Comparison of ENCODE assay signal across 23 cellular contexts in genomic region chr19:33446156-33446917, GRCh38.
A peak's percentile ranks its signal among the peaks of the same experiment; 100 is the strongest.
DNase-seq lines count a peak whose midpoint lies in the region; ATAC-seq and TF ChIP-seq lines count a peak whose summit lies in the region.
"Had no signal": no experiment of that assay in that cellular context is flagged by ENCODE, and none has a peak within 500 bp of the region (broad histone marks: within the 10 kb centered on the region; RNA-seq: fewer than 3 reads in every experiment).

No MANE protein-coding gene starts in this region.

- H4K5ac ChIP-seq in IMR-90 (ENCODE audit: low read depth, low read length), result no peak overlapping the region

- H3K9ac ChIP-seq in BLaER1, result no peak overlapping the region
- no peak overlapping the region for H3K9ac ChIP-seq in IMR-90 (ENCODE audit: low read depth, low read length)
- H3K9ac ChIP-seq in neural progenitor cell, result no peak overlapping the region

- H3K36me3 ChIP-seq in BLaER1, result no peaks in the 10 kb centered on the region
- H3K36me3 ChIP-seq in IMR-90 (ENCODE audit: control insufficient read depth, insufficient read depth, low read length), result no peaks in the 10 kb centered on the region
- no peaks in the 10 kb centered on the region for H3K36me3 ChIP-seq in neural progenitor cell
- H3K36me3 ChIP-seq: adrenal gland had no signal

- H3K79me1 ChIP-seq in IMR-90 (ENCODE audit: low read depth in 1 of 2, low read length in 2 of 2), result no peaks in the 10 kb centered on the region

- no peak overlapping the region for H2AK9ac ChIP-seq in IMR-90 (replicated peaks; ENCODE audit: low read depth, low read length, poor library complexity)

- H4K8ac ChIP-seq in IMR-90 (ENCODE audit: low read depth in 2 of 2, low read length in 2 of 2), result no peak overlapping the region

- no peak overlapping the region for H3K4me3 ChIP-seq in BLaER1
- H3K4me3 ChIP-seq in IMR-90 (ENCODE audit: insufficient read depth, low read depth, low read length), result no peak overlapping the region
- no peak overlapping the region for H3K4me3 ChIP-seq in neural progenitor cell
- H3K4me3 ChIP-seq: adrenal gland, coronary artery, esophagus muscularis mucosa had no signal

- WGBS in IMR-90 (ENCODE audit: extremely low coverage in 2 of 2, insufficient read length in 1 of 2), 2 experiments, result 85% methylated on average over 7 of the region's 21 CpGs; no CpG with 5 or more reads in 1 of the 2 experiments

- H3K18ac ChIP-seq in IMR-90 (ENCODE audit: low read depth, low read length), result no peak overlapping the region

- H2BK120ac ChIP-seq in IMR-90 (ENCODE audit: low read depth, low read length), result no peak overlapping the region

- H2AFZ ChIP-seq in IMR-90 (replicated peaks; ENCODE audit: low read length, poor library complexity), result no peak overlapping the region
- H2AFZ ChIP-seq in neural progenitor cell (replicated peaks), result no peak overlapping the region

- peak overlapping the region; percentile 56; the same call in 1 of the 2 replicates for H3K4me2 ChIP-seq in BLaER1
- H3K4me2 ChIP-seq in IMR-90 (ENCODE audit: low read depth, low read length), result no peak overlapping the region
- no peak overlapping the region for H3K4me2 ChIP-seq in neural progenitor cell

- no peak overlapping the region for H2AK5ac ChIP-seq in IMR-90 (ENCODE audit: low read depth, low read length)

- no peak for ATAC-seq in IMR-90 (ENCODE audit: low read depth)
- ATAC-seq in activated CD8-positive, alpha-beta T cell treated with anti-CD3 and anti-CD28 coated beads, Interleukin-2, amount 10 ng/mL, durations not matched to agents 7 days and 5 days, result no peak
- ATAC-seq: naive thymus-derived CD8-positive, alpha-beta T cell had no signal

- H3K9me3 Mint-ChIP-seq in endothelial cell (ENCODE audit: unreplicated experiment) (no peaks in the 10 kb centered on the region), neural progenitor cell (no peaks in the 10 kb centered on the region)
- H3K9me3 Mint-ChIP-seq in activated CD8-positive, alpha-beta T cell treated with anti-CD3 and anti-CD28 coated beads, Interleukin-2, amount 10 ng/mL, durations not matched to agents 7 days and 5 days (ENCODE audit: insufficient read depth), result no peaks in the 10 kb centered on the region
- H3K9me3 Mint-ChIP-seq: activated CD4-positive, alpha-beta memory T cell treated with anti-CD3 and anti-CD28 coated beads for 36 hours; H9; IgD-negative memory B cell; naive thymus-derived CD8-positive, alpha-beta T cell had no signal

- no peaks in the 10 kb centered on the region for H3K4me1 Mint-ChIP-seq in endothelial cell (ENCODE audit: unreplicated experiment)
- H3K4me1 Mint-ChIP-seq in neural progenitor cell, result no peaks in the 10 kb centered on the region
- peaks cover 8% of the 10 kb centered on the region for H3K4me1 Mint-ChIP-seq in activated CD8-positive, alpha-beta T cell treated with anti-CD3 and anti-CD28 coated beads, Interleukin-2, amount 10 ng/mL, durations not matched to agents 7 days and 5 days (ENCODE audit: low read depth)
- H3K4me1 Mint-ChIP-seq: H9, IgD-negative memory B cell had no signal

- H3K79me2 ChIP-seq in neural progenitor cell (ENCODE audit: low read depth), result no peaks in the 10 kb centered on the region

- H3K9me3 ChIP-seq in BLaER1 (no peaks in the 10 kb centered on the region), IMR-90 (ENCODE audit: control insufficient read depth, insufficient read depth, low read length) (no peaks in the 10 kb centered on the region), neural progenitor cell (ENCODE audit: low read depth) (no peaks in the 10 kb centered on the region)
- H3K9me3 ChIP-seq: adrenal gland, esophagus muscularis mucosa had no signal

- no peak for TF ChIP-seq CTCF in IMR-90 (conservative IDR thresholded peaks at IDR 0.05; ENCODE audit: low read depth, low read length)
- no peak for TF ChIP-seq CTCF in endothelial cell (IDR thresholded peaks at IDR 0.05; ENCODE audit: unreplicated experiment)
- TF ChIP-seq CTCF in neural progenitor cell (IDR thresholded peaks at IDR 0.05), result no peak
- no peak for TF ChIP-seq CTCF in GM10266 (IDR thresholded peaks at IDR 0.05; ENCODE audit: control insufficient read depth, insufficient read depth, low read depth, missing control alignments)

- H3K56ac ChIP-seq in IMR-90 (ENCODE audit: extremely low read depth, insufficient read depth, low read length), result no peak overlapping the region

- H3F3A ChIP-seq in neural progenitor cell (ENCODE audit: low read depth), result no peaks in the 10 kb centered on the region

- DNase-seq in IMR-90 (peak; percentile 57), endothelial cell (ENCODE audit: low spot score) (no peak), neural progenitor cell (ENCODE audit: low spot score) (no peak), activated gamma-delta T cell (lab: John Stamatoyannopoulos, UW) (no peak), GM10266 (ENCODE audit: extremely low spot score) (no peak)
- DNase-seq in activated CD8-positive, alpha-beta T cell treated with anti-CD3 and anti-CD28 coated beads, Interleukin-2, amount 10 ng/mL, durations not matched to agents 7 days and 5 days, result no peak
- DNase-seq: activated CD4-positive, alpha-beta memory T cell treated with anti-CD3 and anti-CD28 coated beads for 36 hours; activated CD4-positive, CD25-positive, alpha-beta regulatory T cell treated with anti-CD3 and anti-CD28 coated beads, Interleukin-2, amount 50 U/mL, for 72 hours; activated T-cell treated with anti-CD3 and anti-CD28 coated beads for 4 hours; DMS53; foreskin melanocyte; H9; NCI-H1105; NCI-H187 treated with DMSO at 0.1 percent for 48 hours; NCI-H2227 treated with DMSO at 0.1 percent for 48 hours; NCI-H69; T-helper 1 cell had no signal

- H3K9me1 ChIP-seq in IMR-90 (ENCODE audit: insufficient read depth, low read length), result peaks cover 13% of the 10 kb centered on the region; the same call in 1 of the 2 replicates

- H3K27me3 ChIP-seq in BLaER1 (no peaks in the 10 kb centered on the region), IMR-90 (ENCODE audit: control insufficient read depth, insufficient read depth, low read length) (no peaks in the 10 kb centered on the region), neural progenitor cell (no peaks in the 10 kb centered on the region)
- H3K27me3 ChIP-seq: adrenal gland, esophagus muscularis mucosa had no signal

- no peak overlapping the region for H3K14ac ChIP-seq in IMR-90 (replicated peaks; ENCODE audit: low read depth, low read length)

- no peaks in the 10 kb centered on the region for H4K20me1 ChIP-seq in BLaER1
- H4K20me1 ChIP-seq in IMR-90 (ENCODE audit: insufficient read depth, low read length), result no peaks in the 10 kb centered on the region
- H4K20me1 ChIP-seq in neural progenitor cell (ENCODE audit: low read depth), result no peaks in the 10 kb centered on the region

- in situ Hi-C loops in IMR-90 (cut with MboI; ENCODE audit: low sequenced_read_pairs), result no loop called here

- no peak overlapping the region for H2BK20ac ChIP-seq in IMR-90 (ENCODE audit: low read depth, low read length)

- H3K27ac ChIP-seq in BLaER1 (no peak overlapping the region), IMR-90 (ENCODE audit: insufficient read depth, low read length) (no peak overlapping the region), neural progenitor cell (no peak overlapping the region)
- H3K27ac ChIP-seq: adrenal gland, coronary artery, esophagus muscularis mucosa had no signal

- no peak for TF ChIP-seq POLR2A in IMR-90 (IDR thresholded peaks at IDR 0.05; ENCODE audit: low read depth, low read length)

- peaks cover 8% of the 10 kb centered on the region for H3K36me3 Mint-ChIP-seq in endothelial cell (ENCODE audit: low read depth, unreplicated experiment)
- H3K36me3 Mint-ChIP-seq in neural progenitor cell, result no peaks in the 10 kb centered on the region
- no peaks in the 10 kb centered on the region for H3K36me3 Mint-ChIP-seq in activated CD8-positive, alpha-beta T cell treated with anti-CD3 and anti-CD28 coated beads, Interleukin-2, amount 10 ng/mL, durations not matched to agents 7 days and 5 days (ENCODE audit: low read depth)
- H3K36me3 Mint-ChIP-seq: activated CD4-positive, alpha-beta memory T cell treated with anti-CD3 and anti-CD28 coated beads for 36 hours had no signal

- CTCF ChIA-PET in IMR-90 (lab: Yijun Ruan, JAX), result no interaction called here
- CTCF ChIA-PET in activated CD8-positive, alpha-beta T cell treated with anti-CD3 and anti-CD28 coated beads, Interleukin-2, amount 10 ng/mL, durations not matched to agents 7 days and 5 days (lab: Charles Lee), result no interaction called here

- no peak overlapping the region for H2BK15ac ChIP-seq in IMR-90 (ENCODE audit: low read depth, low read length)

- H4K91ac ChIP-seq in IMR-90 (ENCODE audit: insufficient read depth, low read depth, low read length), result no peak overlapping the region

- H3K27ac Mint-ChIP-seq in endothelial cell (ENCODE audit: unreplicated experiment) (peak overlapping the region; percentile 36), neural progenitor cell (peak overlapping the region; percentile 81)
- no peak overlapping the region for H3K27ac Mint-ChIP-seq in activated CD8-positive, alpha-beta T cell treated with anti-CD3 and anti-CD28 coated beads, Interleukin-2, amount 10 ng/mL, durations not matched to agents 7 days and 5 days
- H3K27ac Mint-ChIP-seq: activated CD4-positive, alpha-beta memory T cell treated with anti-CD3 and anti-CD28 coated beads for 36 hours; IgD-negative memory B cell; naive thymus-derived CD8-positive, alpha-beta T cell had no signal

- dilution Hi-C loops in IMR-90 (cut with HindIII; ENCODE audit: low sequenced_read_pairs, unreplicated experiment), result no loop called here

- H3K23ac ChIP-seq in IMR-90 (ENCODE audit: low read depth, low read length), result no peak overlapping the region

- no peak overlapping the region for H3K4ac ChIP-seq in IMR-90 (ENCODE audit: low read depth, low read length)

- BruUV-seq in IMR-90 (replicated peaks; lab: Mats Ljungman, UMichigan), result no TSS peak

- intact Hi-C loops in IMR-90 (cut with micrococcal nuclease), result no loop called here

- no peak overlapping the region for H2BK5ac ChIP-seq in IMR-90 (ENCODE audit: low read depth, low read length, poor library complexity, severe bottlenecking)

- H3K27me3 Mint-ChIP-seq in endothelial cell (ENCODE audit: unreplicated experiment), result no peaks in the 10 kb centered on the region
- peaks cover 4% of the 10 kb centered on the region for H3K27me3 Mint-ChIP-seq in neural progenitor cell (ENCODE audit: insufficient read depth, low read depth)
- no peaks in the 10 kb centered on the region for H3K27me3 Mint-ChIP-seq in activated CD8-positive, alpha-beta T cell treated with anti-CD3 and anti-CD28 coated beads, Interleukin-2, amount 10 ng/mL, durations not matched to agents 7 days and 5 days (ENCODE audit: low read depth)
- H3K27me3 Mint-ChIP-seq: activated CD4-positive, alpha-beta memory T cell treated with anti-CD3 and anti-CD28 coated beads for 36 hours; IgD-negative memory B cell; naive thymus-derived CD8-positive, alpha-beta T cell had no signal

- POLR2A ChIA-PET in IMR-90 (lab: Charles Lee; ENCODE audit: unreplicated experiment), result no interaction called here
- POLR2A ChIA-PET in activated CD8-positive, alpha-beta T cell treated with anti-CD3 and anti-CD28 coated beads, Interleukin-2, amount 10 ng/mL, durations not matched to agents 7 days and 5 days (lab: Charles Lee), result no interaction called here

- peaks cover 15% of the 10 kb centered on the region for H3K4me1 ChIP-seq in BLaER1
- no peaks in the 10 kb centered on the region for H3K4me1 ChIP-seq in IMR-90 (ENCODE audit: control insufficient read depth, insufficient read depth, low read length)
- no peaks in the 10 kb centered on the region for H3K4me1 ChIP-seq in neural progenitor cell
- H3K4me1 ChIP-seq: adrenal gland, esophagus muscularis mucosa had no signal

- TF ChIP-seq RAD21 in IMR-90 (IDR thresholded peaks at IDR 0.05; ENCODE audit: low read length), result no peak

- H3K4me3 Mint-ChIP-seq in endothelial cell (ENCODE audit: unreplicated experiment) (no peak overlapping the region), neural progenitor cell (no peak overlapping the region)
- H3K4me3 Mint-ChIP-seq in activated CD8-positive, alpha-beta T cell treated with anti-CD3 and anti-CD28 coated beads, Interleukin-2, amount 10 ng/mL, durations not matched to agents 7 days and 5 days, result no peak overlapping the region
- H3K4me3 Mint-ChIP-seq: activated CD4-positive, alpha-beta memory T cell treated with anti-CD3 and anti-CD28 coated beads for 36 hours; H9; IgD-negative memory B cell; naive thymus-derived CD8-positive, alpha-beta T cell had no signal
